In genomic region chr11:129930743-129931142, GRCh38 we compare ENCODE assay signal across 13 cellular contexts.
"Had no signal": no experiment of that assay in that cellular context is flagged by ENCODE, and none has a peak within 500 bp of the region (broad histone marks: within the 10 kb centered on the region; RNA-seq: fewer than 3 reads in every experiment).

No MANE protein-coding gene starts in this region.

- DNase-seq: activated CD4-positive, alpha-beta T cell treated with anti-CD3 and anti-CD28 coated beads for 4 hours; activated CD8-positive, alpha-beta memory T cell treated with anti-CD3 and anti-CD28 coated beads, Interleukin-2, amount 50 U/mL, for 48 hours; activated CD8-positive, alpha-beta T cell treated with anti-CD3 and anti-CD28 coated beads, Interleukin-2, amount 10 ng/mL, durations not matched to agents 7 days and 5 days; activated naive CD4-positive, alpha-beta T cell treated with anti-CD3 and anti-CD28 coated beads for 36 hours; cortex of kidney; effector CD8-positive, alpha-beta T cell; heart left ventricle; pancreas; stimulated activated CD4-positive, alpha-beta T cell treated with anti-CD3 and anti-CD28 coated beads, Interleukin-4, amount 100 ng/mL, for 1 hour; stomach; T-helper 9 cell; WERI-Rb-1 had no signal

- H3K9me3 ChIP-seq: heart left ventricle, pancreas, stomach, thoracic aorta had no signal

- H3K27ac ChIP-seq: heart left ventricle, pancreas, stomach, thoracic aorta, WERI-Rb-1 had no signal

- ATAC-seq: activated CD8-positive, alpha-beta T cell treated with anti-CD3 and anti-CD28 coated beads, Interleukin-2, amount 10 ng/mL, durations not matched to agents 7 days and 5 days; heart left ventricle; pancreas had no signal

- H3K4me3 ChIP-seq: heart left ventricle, pancreas, stomach, thoracic aorta had no signal

- H3K36me3 ChIP-seq: pancreas, WERI-Rb-1 had no signal

- H3K4me1 ChIP-seq: heart left ventricle, pancreas, stomach had no signal

- H3K27me3 ChIP-seq: heart left ventricle, pancreas, stomach had no signal
